ENCODE assay signal across 18 cellular contexts in genomic region chr5:76192837-76193236, GRCh38.
DNase-seq lines count a peak whose midpoint lies in the region; ATAC-seq and TF ChIP-seq lines count a peak whose summit lies in the region.
"Had no signal": no experiment of that assay in that cellular context is flagged by ENCODE, and none has a peak within 500 bp of the region (broad histone marks: within the 10 kb centered on the region; RNA-seq: fewer than 3 reads in every experiment).

No MANE protein-coding gene starts in this region.

- TF ChIP-seq EP300 in transverse colon (IDR thresholded peaks at IDR 0.05; ENCODE audit: low read depth), result no peak

- no peak for TF ChIP-seq POLR2A in transverse colon (IDR thresholded peaks at IDR 0.05)

- CTCF ChIA-PET in HEK293 (lab: Yijun Ruan, JAX), result interaction anchor here (0.6 to 2.0 kb wide), 3 partner anchors 16 to 1534 kb away, joined by 3 to 5 read pairs (median 3); no protein-coding TSS in a partner anchor

- H3K9ac ChIP-seq in SK-N-MC (ENCODE audit: insufficient read length), result no peak overlapping the region

- H3K36me3 ChIP-seq in HEK293 (ENCODE audit: control insufficient read depth in 2 of 2, insufficient read depth in 1 of 2, low read length in 2 of 2) (no peaks in the 10 kb centered on the region), SK-N-MC (ENCODE audit: insufficient read depth, low read length) (no peaks in the 10 kb centered on the region), esophagus (ENCODE audit: control insufficient read depth in 2 of 2, insufficient read depth in 2 of 2, low read length in 1 of 2) (no peaks in the 10 kb centered on the region), transverse colon (no peaks in the 10 kb centered on the region)

- intact Hi-C loops in transverse colon (cut with DNase I; ENCODE audit: low total_unique reads), result no loop called here

- TF ChIP-seq CTCF in HEK293 (tag by site-specific recombination; IDR thresholded peaks at IDR 0.05) (no peak), transverse colon (IDR thresholded peaks at IDR 0.05) (no peak)

- H3K27ac ChIP-seq in HEK293 (ENCODE audit: extremely low read depth, low read depth, low read length) (no peak overlapping the region), SK-N-MC (peak overlapping the region; percentile 76), esophagus (ENCODE audit: low read depth in 2 of 2, low read length in 1 of 2) (peak overlapping the region; percentile 5 to 34), transverse colon (no peak overlapping the region)
- H3K27ac ChIP-seq: 22Rv1, A549, C4-2B, HL-60 had no signal

- POLR2A ChIA-PET in HEK293 (lab: Yijun Ruan, JAX), result no interaction called here

- H3K4me3 ChIP-seq in HEK293 (ENCODE audit: low read depth, low read length) (no peak overlapping the region), SK-N-MC (no peak overlapping the region), esophagus (ENCODE audit: low read depth in 1 of 2, low read length in 2 of 2) (no peak overlapping the region), transverse colon (no peak overlapping the region)
- H3K4me3 ChIP-seq: A549 had no signal

- 40 to 50% methylated on average over 5 of the region's 5 CpGs for WGBS in esophagus, 2 donors
- 58 to 71% methylated on average over 5 of the region's 5 CpGs for WGBS in transverse colon (ENCODE audit: low coverage in 1 of 2), 2 donors

- H3K27me3 ChIP-seq in esophagus (ENCODE audit: control insufficient read depth in 1 of 2, insufficient read depth in 2 of 2, low read length in 2 of 2) (no peaks in the 10 kb centered on the region), transverse colon (no peaks in the 10 kb centered on the region)

- no peaks in the 10 kb centered on the region for H3K9me3 ChIP-seq in HEK293 (ENCODE audit: control insufficient read depth, insufficient read depth, low read depth, low read length)
- no peaks in the 10 kb centered on the region; the same call in 1 of the 2 replicates for H3K9me3 ChIP-seq in SK-N-MC (ENCODE audit: low read depth, low read length)
- no peaks in the 10 kb centered on the region for H3K9me3 ChIP-seq in esophagus (ENCODE audit: control insufficient read depth in 2 of 2, insufficient read depth in 1 of 2, low read depth in 1 of 2, low read length in 1 of 2)
- H3K9me3 ChIP-seq in transverse colon, result no peaks in the 10 kb centered on the region
- H3K9me3 ChIP-seq: A549, Caco-2 had no signal

- DNase-seq in DMS 273 (lab: John Stamatoyannopoulos, UW; ENCODE audit: unreplicated experiment) (peak; percentile 4), DMS 273 treated with DMSO at 0.1 percent for 48 hours (lab: John Stamatoyannopoulos, UW) (no peak), SK-N-MC (ENCODE audit: low read depth, low spot score) (no peak), transverse colon (no peak), Kasumi-1 (lab: John Stamatoyannopoulos, UW) (no peak)
- DNase-seq: AML-193; Caco-2; CD4-positive, alpha-beta T cell; GDM1; HCEC 1CT; HFFc6 had no signal

- in situ Hi-C loops in transverse colon (cut with MboI; ENCODE audit: low pct_ligation_motif_present in 1 of 4, low pct_unique_long_range_greater_than_20kb in 1 of 4, low sequenced_read_pairs in 3 of 4), result no loop called here

- ATAC-seq in GM21526 (IDR thresholded peaks at IDR 0.05; ENCODE audit: low FRiP score, unreplicated experiment), result no peak
- ATAC-seq: A549 had no signal

- no peaks in the 10 kb centered on the region for H3K4me1 ChIP-seq in HEK293 (ENCODE audit: control insufficient read depth, insufficient read depth, low read length)
- H3K4me1 ChIP-seq in esophagus (ENCODE audit: control insufficient read depth in 2 of 2, insufficient read depth in 2 of 2, low read length in 1 of 2), result peaks cover 0 to 2% of the 10 kb centered on the region in 2 donors
- H3K4me1 ChIP-seq in transverse colon, result peaks cover 0 to 8% (median 0%) of the 10 kb centered on the region in 4 donors
- H3K4me1 ChIP-seq: A549, Caco-2 had no signal

TF ChIP-seq in HEK293, 187 proteins besides CTCF, POLR2A, EP300 and RAD21:
- TF ChIP-seq ZNF449 (tag by site-specific recombination; IDR thresholded peaks at IDR 0.05) (peak; percentile 88), ZNF121 (tag by site-specific recombination; IDR thresholded peaks at IDR 0.05) (no peak)

Comparison
In these comparisons a context has a peak if more than half of its experiments do, and no peak if none do; other contexts are left out.
1. H3K27ac ChIP-seq: peak in SK-N-MC (single experiment) and esophagus (2 of 2); none in HEK293 (single experiment) and transverse colon (0 of 4).